ENCODE assay signal across 9 cellular contexts in the genomic region with DNA sequence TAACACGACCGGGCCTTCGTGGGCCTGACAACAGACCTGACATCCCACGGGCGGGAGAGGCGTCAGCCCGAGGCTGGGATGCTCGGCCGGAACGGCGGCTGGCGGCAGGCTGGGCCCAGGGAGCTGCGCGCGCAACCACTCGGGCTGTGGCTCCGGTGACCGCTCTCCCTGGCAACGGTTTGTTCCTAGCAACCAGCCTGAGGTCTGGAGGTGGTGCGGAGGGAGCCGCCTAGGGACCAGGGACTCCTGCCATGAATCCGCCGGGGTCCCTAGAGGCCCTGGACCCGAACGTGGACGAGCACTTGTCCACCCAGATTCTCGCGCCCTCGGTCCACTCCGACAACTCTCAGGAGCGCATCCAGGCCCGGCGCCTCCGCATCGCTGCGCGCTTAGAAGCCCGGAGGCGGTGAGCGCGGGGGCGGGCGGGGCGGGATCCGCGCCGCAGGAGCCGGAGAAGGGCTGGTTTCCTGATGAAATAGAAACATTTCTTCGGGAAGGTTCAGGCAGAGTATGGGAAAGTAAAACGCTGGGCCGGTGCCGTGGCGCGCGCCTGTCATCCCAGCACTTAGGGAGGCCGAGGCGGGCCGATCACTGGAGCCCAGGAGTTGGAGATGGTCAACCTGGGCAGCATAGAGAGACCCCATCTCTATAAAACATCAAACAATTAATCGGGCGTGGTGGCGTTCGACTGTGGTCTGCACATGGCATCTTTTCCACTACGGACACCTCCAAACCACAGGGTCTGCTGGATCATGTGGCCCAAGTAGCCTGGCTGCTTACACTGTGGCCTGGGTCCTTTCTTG. TPM values are rescaled to one million over a fixed set of nuclear protein-coding genes. Genes with fewer than 3 reads are reported as not detected.
DNase-seq lines count a peak whose midpoint lies in the region; ATAC-seq and TF ChIP-seq lines count a peak whose summit lies in the region.
"Had no signal": no experiment of that assay in that cellular context is flagged by ENCODE, and none has a peak within 500 bp of the region (broad histone marks: within the 10 kb centered on the region; RNA-seq: fewer than 3 reads in every experiment).

DRC1 (plus strand) TSS at position 182 of the 803 bp plus-strand sequence; CDS start at position 252, 70 bp downstream.

- DNase-seq in D341Med (ENCODE audit: low spot score) = peak; percentile 53
- DNase-seq in HuH-7.5 (ENCODE audit: low spot score) = peak; percentile 72
- DNase-seq in WTC11 (ENCODE audit: low spot score) = peak; percentile 93
- peak; percentile 60 for DNase-seq in fibroblast of the conjunctiva (ENCODE audit: low read depth)
- DNase-seq in vagina (ENCODE audit: extremely low spot score in 2 of 2) = no peak
- DNase-seq in NCI-H1694 treated with DMSO at 0.1 percent for 48 hours (lab: John Stamatoyannopoulos, UW) = no peak

- no peak for TF ChIP-seq POLR2A in vagina (IDR thresholded peaks at IDR 0.05)

- TF ChIP-seq CTCF in WTC11 (IDR thresholded peaks at IDR 0.05) (no peak), nephron (IDR thresholded peaks at IDR 0.05; ENCODE audit: unreplicated experiment in 3 of 3) (no peak), vagina (IDR thresholded peaks at IDR 0.05) (no peak)

- POLR2A ChIA-PET in WTC11 (lab: Charles Lee) = no interaction called here

- no peaks in the 10 kb centered on the region for H3K27me3 ChIP-seq in vagina

- CTCF ChIA-PET in WTC11 (lab: Charles Lee) = interaction anchor here (0.6 kb wide), 1 partner anchor 67 kb away, joined by 3 read pairs; no protein-coding TSS in a partner anchor

- peak within 1 kb of the TSS; percentile 24 to 32 for H3K4me3 ChIP-seq in vagina

- H3K4me1 Mint-ChIP-seq in WTC11 = peaks cover 3% of the 10 kb centered on the region; the same call in 1 of the 2 replicates
- H3K4me1 Mint-ChIP-seq in nephron = peaks cover 10% of the 10 kb centered on the region
- H3K4me1 Mint-ChIP-seq: memory B cell had no signal

- H3K4me3 Mint-ChIP-seq in WTC11 = peak within 1 kb of the TSS; percentile 61
- H3K4me3 Mint-ChIP-seq in nephron = peak within 1 kb of the TSS; percentile 71 to 76 (median 74)
- H3K4me3 Mint-ChIP-seq: memory B cell had no signal

- H3K27ac Mint-ChIP-seq in WTC11 (no peak within 1 kb of the TSS), nephron (no peak within 1 kb of the TSS)
- H3K27ac Mint-ChIP-seq: memory B cell had no signal

- H3K27ac ChIP-seq in vagina = no peak within 1 kb of the TSS

- H3K9me3 ChIP-seq in vagina = no peaks in the 10 kb centered on the region

- ATAC-seq in WTC11 = peak; percentile 97
- no peak for ATAC-seq in HG03196 (IDR thresholded peaks at IDR 0.05; ENCODE audit: unreplicated experiment)

- peaks cover 10% of the 10 kb centered on the region; the same call in 1 of the 2 replicates for H3K27me3 Mint-ChIP-seq in WTC11 (ENCODE audit: low read depth)
- H3K27me3 Mint-ChIP-seq in nephron (ENCODE audit: low read depth) = peaks cover 4% of the 10 kb centered on the region

- intact Hi-C loops in vagina (cut with DNase I) = no loop called here

- peaks cover 6% of the 10 kb centered on the region for H3K4me1 ChIP-seq in vagina

- H3K9me3 Mint-ChIP-seq in WTC11 = no peaks in the 10 kb centered on the region
- no peaks in the 10 kb centered on the region for H3K9me3 Mint-ChIP-seq in nephron
- H3K9me3 Mint-ChIP-seq: memory B cell had no signal

- H3K36me3 ChIP-seq in vagina = no peaks in the 10 kb centered on the region

- H3K36me3 Mint-ChIP-seq in WTC11 = no peaks in the 10 kb centered on the region
- H3K36me3 Mint-ChIP-seq in nephron (ENCODE audit: low read depth) = no peaks in the 10 kb centered on the region
- H3K36me3 Mint-ChIP-seq: memory B cell had no signal

TF ChIP-seq in WTC11, 78 proteins besides CTCF, POLR2A, EP300 and RAD21:
- TF ChIP-seq FOXK1 (CRISPR knock-in tag; IDR thresholded peaks at IDR 0.05) (peak; percentile 60; the same call in 1 of the 2 replicates), ZNF121 (CRISPR knock-in tag; IDR thresholded peaks at IDR 0.05) (peak; percentile 95), NFE2L1 (CRISPR knock-in tag; IDR thresholded peaks at IDR 0.05) (peak; percentile 29; the same call in 1 of the 2 replicates), FOXP1 (CRISPR knock-in tag; IDR thresholded peaks at IDR 0.05; ENCODE audit: borderline replicate concordance) (peak; percentile 25; the same call in 1 of the 2 replicates)
- TF ChIP-seq, protein P1, sequence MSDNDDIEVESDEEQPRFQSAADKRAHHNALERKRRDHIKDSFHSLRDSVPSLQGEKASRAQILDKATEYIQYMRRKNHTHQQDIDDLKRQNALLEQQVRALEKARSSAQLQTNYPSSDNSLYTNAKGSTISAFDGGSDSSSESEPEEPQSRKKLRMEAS (CRISPR knock-in tag; IDR thresholded peaks at IDR 0.05) = peak; percentile 78
- TF ChIP-seq, protein P2, sequence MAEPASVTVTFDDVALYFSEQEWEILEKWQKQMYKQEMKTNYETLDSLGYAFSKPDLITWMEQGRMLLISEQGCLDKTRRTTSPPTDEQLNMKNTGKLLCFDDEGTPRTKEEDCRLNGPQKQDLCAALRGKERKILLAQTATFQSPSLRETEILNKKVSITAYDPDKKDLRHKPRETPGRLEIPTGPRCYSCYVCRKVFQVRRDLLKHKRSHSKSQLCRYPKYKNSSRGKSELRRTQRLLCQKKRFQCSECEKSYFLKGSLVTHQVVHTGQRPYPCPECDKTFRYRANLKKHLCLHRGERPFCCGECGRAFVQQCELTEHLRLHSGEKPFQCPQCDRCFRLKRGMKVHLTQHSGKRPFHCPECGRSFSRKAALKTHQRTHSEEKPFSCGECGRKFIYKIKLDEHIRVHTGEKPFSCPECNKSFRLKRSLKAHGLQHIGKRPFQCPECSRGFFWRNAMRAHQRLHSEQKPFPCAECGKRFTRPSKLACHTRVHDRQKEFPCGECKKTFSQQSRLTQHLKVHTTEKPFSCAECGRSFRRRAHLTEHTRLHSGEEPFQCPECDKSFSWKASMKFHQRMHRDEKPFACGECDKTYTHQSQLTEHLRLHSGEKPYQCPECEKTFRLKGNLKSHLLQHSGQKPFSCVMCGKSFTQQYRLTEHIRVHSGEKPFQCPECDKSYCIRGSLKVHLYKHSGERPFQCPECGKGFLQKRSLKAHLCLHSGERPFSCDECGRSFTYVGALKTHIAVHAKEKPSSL (CRISPR knock-in tag; conservative IDR thresholded peaks at IDR 0.05) = no peak
- TF ChIP-seq, protein P3, sequence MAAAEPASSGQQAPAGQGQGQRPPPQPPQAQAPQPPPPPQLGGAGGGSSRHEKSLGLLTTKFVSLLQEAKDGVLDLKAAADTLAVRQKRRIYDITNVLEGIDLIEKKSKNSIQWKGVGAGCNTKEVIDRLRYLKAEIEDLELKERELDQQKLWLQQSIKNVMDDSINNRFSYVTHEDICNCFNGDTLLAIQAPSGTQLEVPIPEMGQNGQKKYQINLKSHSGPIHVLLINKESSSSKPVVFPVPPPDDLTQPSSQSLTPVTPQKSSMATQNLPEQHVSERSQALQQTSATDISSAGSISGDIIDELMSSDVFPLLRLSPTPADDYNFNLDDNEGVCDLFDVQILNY (CRISPR knock-in tag; IDR thresholded peaks at IDR 0.05) = no peak
TF ChIP-seq in WTC11: peak in this region for 5.

RNA-seq across cellular contexts. Expression of gene DRC1, which starts in this region (rescaled TPM):
- total RNA-seq in WTC11 (2021) (0.55 TPM in 1 of 3 replicates, not detected in the others), vagina (not detected)

Comparison
In these comparisons a context has a peak if more than half of its experiments do, and no peak if none do; other contexts are left out.
1. Peak in DNase-seq and ATAC-seq in WTC11; RNA of the gene not detected or under 1 TPM.
2. DNase-seq: peak in D341Med (single experiment), HuH-7.5 (single experiment) and fibroblast of the conjunctiva (single experiment); none in vagina (0 of 2) and NCI-H1694 treated with DMSO at 0.1 percent for 48 hours (single experiment).